ENCODE assay signal across 27 cellular contexts in genomic region chr4:189837462-189837861, GRCh38.
"Had no signal": no experiment of that assay in that cellular context is flagged by ENCODE, and none has a peak within 500 bp of the region (broad histone marks: within the 10 kb centered on the region; RNA-seq: fewer than 3 reads in every experiment).

No MANE protein-coding gene starts in this region.

- H3K27ac Mint-ChIP-seq: stimulated activated effector memory CD8-positive, alpha-beta T cell treated with anti-CD3 and anti-CD28 coated beads, Interleukin-12 subunit alpha, Interleukin-12 subunit beta, amount 100 ng/mL, for 72 hours; stimulated activated memory B cell treated with anti-CD40 and anti-IgM and Interleukin-4, amounts not matched to agents 10 μg/mL and 1 μg/mL and 100 μg/mL, for 72 hours; stimulated activated naive B cell treated with anti-CD40 and anti-IgM and Interleukin-4, amounts not matched to agents 10 μg/mL and 1 μg/mL and 100 μg/mL, for 72 hours; stimulated activated naive CD8-positive, alpha-beta T cell treated with anti-CD3 and anti-CD28 coated beads, Interleukin-15, amount 100 ng/mL, for 72 hours; stimulated activated naive CD8-positive, alpha-beta T cell treated with anti-CD3 and anti-CD28 coated beads, Interleukin-15, Interleukin-2, amounts not matched to agents 100 ng/mL and 50 ng/mL, for 24 hours; type B pancreatic cell had no signal

- DNase-seq: stimulated activated CD4-positive, alpha-beta T cell treated with anti-CD3 and anti-CD28 coated beads, Interleukin-2, amount 100 ng/mL, for 48 hours; stimulated activated CD4-positive, alpha-beta T cell treated with anti-CD3 and anti-CD28 coated beads, Interleukin-4, amount 100 ng/mL, for 1 hour; stimulated activated CD4-positive, alpha-beta T cell treated with anti-CD3 and anti-CD28 coated beads, Interleukin-4, amount 100 ng/mL, for 24 hours; stimulated activated CD4-positive, alpha-beta T cell treated with anti-CD3 and anti-CD28 coated beads, Interleukin-4, amount 100 ng/mL, for 4 hours; stimulated activated CD8-positive, alpha-beta memory T cell treated with anti-CD3 and anti-CD28 coated beads, Interleukin-4, amount 100 ng/mL, for 48 hours; stimulated activated naive B cell treated with anti-CD40 and anti-IgM and Interleukin-4, amounts not matched to agents 10 μg/mL and 1 μg/mL and 100 μg/mL, for 72 hours; stimulated activated naive CD4-positive, alpha-beta T cell; stimulated activated naive CD4-positive, alpha-beta T cell treated with Interleukin-2 at 50 U/mL for 16 hours; stimulated activated naive CD8-positive, alpha-beta T cell treated with anti-CD3 and anti-CD28 coated beads, Interleukin-15, amount 100 ng/mL, for 72 hours; stimulated activated naive CD8-positive, alpha-beta T cell treated with anti-CD3 and anti-CD28 coated beads, Interleukin-15, Interleukin-2, amounts not matched to agents 100 U/mL and 50 U/mL, for 24 hours; stomach; substantia nigra; testis; tibial artery; transverse colon; trophoblast cell; upper lobe of left lung; upper lobe of right lung; uterus had no signal

- H3K36me3 ChIP-seq: stomach, suprapubic skin, thoracic aorta, thyroid gland, tibial artery, tibial nerve, transverse colon, upper lobe of left lung, upper lobe of right lung, uterus had no signal

- H3K4me3 Mint-ChIP-seq: stimulated activated effector memory CD8-positive, alpha-beta T cell treated with anti-CD3 and anti-CD28 coated beads, Interleukin-12 subunit alpha, Interleukin-12 subunit beta, amount 100 ng/mL, for 72 hours; stimulated activated memory B cell treated with anti-CD40 and anti-IgM and Interleukin-4, amounts not matched to agents 10 μg/mL and 1 μg/mL and 100 μg/mL, for 72 hours; stimulated activated naive B cell treated with anti-CD40 and anti-IgM and Interleukin-4, amounts not matched to agents 10 μg/mL and 1 μg/mL and 100 μg/mL, for 72 hours; stimulated activated naive CD8-positive, alpha-beta T cell treated with anti-CD3 and anti-CD28 coated beads, Interleukin-15, amount 100 ng/mL, for 72 hours; stimulated activated naive CD8-positive, alpha-beta T cell treated with anti-CD3 and anti-CD28 coated beads, Interleukin-15, Interleukin-2, amounts not matched to agents 100 ng/mL and 50 ng/mL, for 24 hours; type B pancreatic cell had no signal

- ATAC-seq: stimulated activated effector memory CD8-positive, alpha-beta T cell treated with anti-CD3 and anti-CD28 coated beads, Interleukin-12 subunit alpha, Interleukin-12 subunit beta, amount 100 ng/mL, for 72 hours; stimulated activated memory B cell treated with anti-CD40 and anti-IgM and Interleukin-4, amounts not matched to agents 10 μg/mL and 1 μg/mL and 100 μg/mL, for 72 hours; stimulated activated naive B cell treated with anti-CD40 and anti-IgM and Interleukin-4, amounts not matched to agents 10 μg/mL and 1 μg/mL and 100 μg/mL, for 72 hours; stimulated activated naive CD8-positive, alpha-beta T cell treated with anti-CD3 and anti-CD28 coated beads, Interleukin-15, amount 100 ng/mL, for 72 hours; stimulated activated naive CD8-positive, alpha-beta T cell treated with anti-CD3 and anti-CD28 coated beads, Interleukin-15, Interleukin-2, amounts not matched to agents 100 U/mL and 50 U/mL, for 24 hours; upper lobe of right lung had no signal

- H3K4me1 ChIP-seq: stomach, suprapubic skin, testis, tibial artery, tibial nerve, transverse colon, upper lobe of left lung, upper lobe of right lung, uterus had no signal

- H3K27me3 Mint-ChIP-seq: stimulated activated memory B cell treated with anti-CD40 and anti-IgM and Interleukin-4, amounts not matched to agents 10 μg/mL and 1 μg/mL and 100 μg/mL, for 72 hours; stimulated activated naive B cell treated with anti-CD40 and anti-IgM and Interleukin-4, amounts not matched to agents 10 μg/mL and 1 μg/mL and 100 μg/mL, for 72 hours; stimulated activated naive CD8-positive, alpha-beta T cell treated with anti-CD3 and anti-CD28 coated beads, Interleukin-15, amount 100 ng/mL, for 72 hours; stimulated activated naive CD8-positive, alpha-beta T cell treated with anti-CD3 and anti-CD28 coated beads, Interleukin-15, Interleukin-2, amounts not matched to agents 100 ng/mL and 50 ng/mL, for 24 hours; type B pancreatic cell had no signal

- H3K27ac ChIP-seq: stomach, suprapubic skin, testis, thoracic aorta, thyroid gland, tibial artery, tibial nerve, transverse colon, upper lobe of left lung, upper lobe of right lung, uterus had no signal

- H3K27me3 ChIP-seq: stomach, suprapubic skin, testis, thyroid gland, tibial artery, tibial nerve, transverse colon, upper lobe of left lung, upper lobe of right lung, uterus had no signal

- H3K36me3 Mint-ChIP-seq: stimulated activated effector memory CD8-positive, alpha-beta T cell treated with anti-CD3 and anti-CD28 coated beads, Interleukin-12 subunit alpha, Interleukin-12 subunit beta, amount 100 ng/mL, for 72 hours; stimulated activated memory B cell treated with anti-CD40 and anti-IgM and Interleukin-4, amounts not matched to agents 10 μg/mL and 1 μg/mL and 100 μg/mL, for 72 hours; stimulated activated naive B cell treated with anti-CD40 and anti-IgM and Interleukin-4, amounts not matched to agents 10 μg/mL and 1 μg/mL and 100 μg/mL, for 72 hours; type B pancreatic cell had no signal

- H3K4me1 Mint-ChIP-seq: stimulated activated effector memory CD8-positive, alpha-beta T cell treated with anti-CD3 and anti-CD28 coated beads, Interleukin-12 subunit alpha, Interleukin-12 subunit beta, amount 100 ng/mL, for 72 hours; stimulated activated memory B cell treated with anti-CD40 and anti-IgM and Interleukin-4, amounts not matched to agents 10 μg/mL and 1 μg/mL and 100 μg/mL, for 72 hours; stimulated activated naive B cell treated with anti-CD40 and anti-IgM and Interleukin-4, amounts not matched to agents 10 μg/mL and 1 μg/mL and 100 μg/mL, for 72 hours; stimulated activated naive CD8-positive, alpha-beta T cell treated with anti-CD3 and anti-CD28 coated beads, Interleukin-15, amount 100 ng/mL, for 72 hours had no signal

- H3K9me3 Mint-ChIP-seq: type B pancreatic cell had no signal

- H3K9me3 ChIP-seq: stomach, suprapubic skin, testis, thoracic aorta, thyroid gland, tibial artery, tibial nerve, transverse colon, upper lobe of left lung, upper lobe of right lung, uterus had no signal

- H3K4me3 ChIP-seq: stomach, suprapubic skin, testis, thoracic aorta, thyroid gland, tibial artery, tibial nerve, transverse colon, upper lobe of left lung, upper lobe of right lung, uterus had no signal
